ENCODE assay signal across 9 cellular contexts in the genomic region with DNA sequence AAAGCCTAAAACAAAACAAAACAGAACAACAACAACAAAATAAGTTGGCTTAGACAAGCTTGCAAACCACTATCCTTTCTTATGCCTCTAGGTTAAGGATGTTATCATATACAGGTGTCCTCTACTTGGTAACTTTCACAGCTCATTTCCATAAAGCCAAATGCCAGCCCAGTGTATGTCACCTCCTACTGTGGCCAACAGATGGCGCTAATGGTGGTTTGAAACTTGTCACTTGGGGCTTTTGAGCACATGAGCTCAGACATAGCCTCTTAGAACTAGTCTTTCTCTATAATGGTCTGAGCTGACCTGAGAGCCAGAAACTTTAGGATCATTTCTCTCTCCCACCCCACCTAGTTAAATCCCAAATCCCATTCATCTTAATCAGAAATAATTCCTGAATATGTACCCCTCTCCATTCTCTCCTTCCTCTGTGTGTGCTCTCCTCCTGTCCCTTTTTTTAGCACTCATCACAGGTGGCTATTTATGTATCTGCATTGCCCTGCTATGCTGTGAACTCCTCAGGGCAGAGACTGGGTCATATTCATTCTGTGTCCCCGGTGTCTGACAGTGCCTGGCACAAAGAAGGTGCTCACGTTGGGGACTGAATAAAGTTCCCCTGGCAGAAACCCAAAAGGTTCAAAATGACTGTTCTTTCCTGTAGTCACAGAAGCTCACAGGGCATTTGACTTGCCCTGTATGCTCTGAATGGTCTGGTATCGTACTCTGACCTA.
A peak's percentile ranks its signal among the peaks of the same experiment; 100 is the strongest.
DNase-seq lines count a peak whose midpoint lies in the region; FAIRE-seq and TF ChIP-seq lines count a peak whose summit lies in the region.
"Had no signal": no experiment of that assay in that cellular context is flagged by ENCODE, and none has a peak within 500 bp of the region (broad histone marks: within the 10 kb centered on the region; RNA-seq: fewer than 3 reads in every experiment).

No MANE protein-coding gene starts in this region.

- H2BK5ac ChIP-seq in H9 (ENCODE audit: insufficient read length, low read length): no peak overlapping the region

- no peak overlapping the region for H4K5ac ChIP-seq in H9 (ENCODE audit: insufficient read length, low read depth, low read length)

- H3K56ac ChIP-seq in H9 (ENCODE audit: insufficient read length, low read depth, low read length): no peak overlapping the region

- H3K27me3 Mint-ChIP-seq in H9 (ENCODE audit: low read depth): no peaks in the 10 kb centered on the region

- no peak overlapping the region for H2BK15ac ChIP-seq in H9 (ENCODE audit: low read depth, low read length)

- H3K4ac ChIP-seq in H9 (ENCODE audit: low read depth, low read length): no peak overlapping the region

- H2AK5ac ChIP-seq in H9 (ENCODE audit: insufficient read length, low read length): no peak overlapping the region

- peaks cover 20 to 21% of the 10 kb centered on the region in 2 experiments for H3K4me1 Mint-ChIP-seq in H9

- H3K36me3 Mint-ChIP-seq in H9 (ENCODE audit: insufficient read depth in 1 of 3, low read depth in 3 of 3): no peaks in the 10 kb centered on the region

- H3K23ac ChIP-seq in H9 (ENCODE audit: insufficient read length, low read depth, low read length): no peak overlapping the region

- no peak overlapping the region for H3K27ac ChIP-seq in H9 (ENCODE audit: insufficient read length, low read depth, low read length)
- no peak overlapping the region for H3K27ac ChIP-seq in SJCRH30
- H3K27ac ChIP-seq in hepatocyte: no peak overlapping the region
- H3K27ac ChIP-seq in small intestine (ENCODE audit: low read depth in 1 of 2, low read length in 1 of 2): no peak overlapping the region
- H3K27ac ChIP-seq: BLaER1 treated with 17β-estradiol and CSF1 and Interleukin-3, amounts not matched to agents 10 nM and 100 nM had no signal

- H3K23me2 ChIP-seq in H9 (ENCODE audit: insufficient read length, low read depth, low read length, poor library complexity, severe bottlenecking): no peaks in the 10 kb centered on the region

- DNase-seq in NCI-H1436 (lab: John Stamatoyannopoulos, UW) (peak; percentile 35), NCI-H1436 treated with DMSO at 0.1 percent for 48 hours (lab: John Stamatoyannopoulos, UW) (no peak), H9 (peak; percentile 80), Kasumi-1 (lab: John Stamatoyannopoulos, UW) (peak; percentile 69 to 75), SJCRH30 (peak; percentile 59 to 91), amniotic epithelial cell (ENCODE audit: low read depth) (peak; percentile 51), hepatocyte (ENCODE audit: low spot score) (peak; percentile 75), small intestine (peak; percentile 38)

- H2BK120ac ChIP-seq in H9 (ENCODE audit: low read depth, low read length, poor library complexity, severe bottlenecking): no peak overlapping the region

- no peak overlapping the region for H4K8ac ChIP-seq in H9 (replicated peaks; ENCODE audit: insufficient read length, low read depth, low read length)

- no peak overlapping the region for H3K9ac ChIP-seq in H9 (ENCODE audit: extremely low read depth, insufficient read length, low read length)
- H3K9ac ChIP-seq: BLaER1 treated with 17β-estradiol and CSF1 and Interleukin-3, amounts not matched to agents 10 nM and 100 nM had no signal

- H3K4me3 ChIP-seq in SJCRH30: no peak overlapping the region
- H3K4me3 ChIP-seq in hepatocyte: no peak overlapping the region
- H3K4me3 ChIP-seq in small intestine (ENCODE audit: low read depth in 1 of 2, low read length in 2 of 2): no peak overlapping the region
- H3K4me3 ChIP-seq: BLaER1 treated with 17β-estradiol and CSF1 and Interleukin-3, amounts not matched to agents 10 nM and 100 nM had no signal

- no peaks in the 10 kb centered on the region for H3K79me2 ChIP-seq in H9 (ENCODE audit: insufficient read depth, low read length)
- no peaks in the 10 kb centered on the region for H3K79me2 ChIP-seq in hepatocyte

- H3T11ph ChIP-seq in H9 (ENCODE audit: low read length): no peak overlapping the region

- H3K9me3 ChIP-seq in H9 (ENCODE audit: control insufficient read depth, low read depth, low read length): no peaks in the 10 kb centered on the region
- no peaks in the 10 kb centered on the region for H3K9me3 ChIP-seq in SJCRH30 (replicated peaks)
- H3K9me3 ChIP-seq in hepatocyte (ENCODE audit: low read depth): no peaks in the 10 kb centered on the region
- no peaks in the 10 kb centered on the region for H3K9me3 ChIP-seq in small intestine (ENCODE audit: control insufficient read depth, low read depth)
- H3K9me3 ChIP-seq: BLaER1 treated with 17β-estradiol and CSF1 and Interleukin-3, amounts not matched to agents 10 nM and 100 nM had no signal

- TF ChIP-seq CTCF in H9 (conservative IDR thresholded peaks at IDR 0.05) (peak; percentile 90), hepatocyte (IDR thresholded peaks at IDR 0.05; ENCODE audit: poor library complexity) (peak; percentile 75)

- no peaks in the 10 kb centered on the region for H3K9me3 Mint-ChIP-seq in H9

- H3K4me1 ChIP-seq in H9 (ENCODE audit: insufficient read depth, low read length) (no peaks in the 10 kb centered on the region), SJCRH30 (no peaks in the 10 kb centered on the region; the same call in 1 of the 2 replicates), hepatocyte (ENCODE audit: insufficient read depth) (no peaks in the 10 kb centered on the region), small intestine (ENCODE audit: control insufficient read depth in 2 of 2, insufficient read depth in 1 of 2, low read depth in 1 of 2, low read length in 1 of 2) (no peaks in the 10 kb centered on the region)
- H3K4me1 ChIP-seq: BLaER1 treated with 17β-estradiol and CSF1 and Interleukin-3, amounts not matched to agents 10 nM and 100 nM had no signal

- H3K79me1 ChIP-seq in H9 (ENCODE audit: insufficient read depth, low read depth, low read length, poor library complexity, severe bottlenecking): no peaks in the 10 kb centered on the region

- no peaks in the 10 kb centered on the region for H4K20me1 ChIP-seq in H9 (ENCODE audit: control insufficient read depth, insufficient read depth, insufficient read length)
- H4K20me1 ChIP-seq in hepatocyte (ENCODE audit: insufficient read depth, poor library complexity, severe bottlenecking): no peaks in the 10 kb centered on the region
- H4K20me1 ChIP-seq: BLaER1 treated with 17β-estradiol and CSF1 and Interleukin-3, amounts not matched to agents 10 nM and 100 nM had no signal

- no peak overlapping the region for H3K14ac ChIP-seq in H9 (ENCODE audit: insufficient read depth, low read length)

- H3K36me3 ChIP-seq in SJCRH30 (no peaks in the 10 kb centered on the region), hepatocyte (replicated peaks; ENCODE audit: insufficient read depth, low read depth) (no peaks in the 10 kb centered on the region), small intestine (ENCODE audit: control insufficient read depth in 2 of 2, insufficient read depth in 2 of 2, low read length in 2 of 2) (no peaks in the 10 kb centered on the region)
- H3K36me3 ChIP-seq: BLaER1 treated with 17β-estradiol and CSF1 and Interleukin-3, amounts not matched to agents 10 nM and 100 nM had no signal

- H3K18ac ChIP-seq in H9 (ENCODE audit: insufficient read length, low read depth, low read length): no peak overlapping the region

- H4K91ac ChIP-seq in H9 (ENCODE audit: insufficient read length, low read depth, low read length): no peak overlapping the region

- no peaks in the 10 kb centered on the region for H3K9me2 ChIP-seq in hepatocyte (replicated peaks; ENCODE audit: insufficient read depth)

- peak overlapping the region in 1 of 3 experiments; percentile 56; a peak in 1 of 7 replicates for H3K27ac Mint-ChIP-seq in H9

- H3K4me2 ChIP-seq in H9 (ENCODE audit: insufficient read depth, insufficient read length, low read length): no peak overlapping the region
- no peak overlapping the region for H3K4me2 ChIP-seq in hepatocyte
- H3K4me2 ChIP-seq: BLaER1 treated with 17β-estradiol and CSF1 and Interleukin-3, amounts not matched to agents 10 nM and 100 nM had no signal

- WGBS in H9 (ENCODE audit: extremely low coverage, insufficient read length, low lambda C conversion rate): no CpG with 5 or more reads among the region's 4 CpGs
- 59% methylated on average over 4 of the region's 4 CpGs for WGBS in hepatocyte (ENCODE audit: low lambda C conversion rate, missing lambda C conversion rate)
- 13 to 34% (median 16%) methylated on average over 4 of the region's 4 CpGs for WGBS in small intestine, 3 donors

- H2BK12ac ChIP-seq in H9 (ENCODE audit: insufficient read length, low read depth, low read length): no peak overlapping the region

- H3K27me3 ChIP-seq in H9 (ENCODE audit: insufficient read depth, low read length) (no peaks in the 10 kb centered on the region), SJCRH30 (no peaks in the 10 kb centered on the region), hepatocyte (no peaks in the 10 kb centered on the region), small intestine (ENCODE audit: control insufficient read depth in 2 of 2, insufficient read depth in 2 of 2, low read length in 2 of 2) (no peaks in the 10 kb centered on the region)
- H3K27me3 ChIP-seq: BLaER1 treated with 17β-estradiol and CSF1 and Interleukin-3, amounts not matched to agents 10 nM and 100 nM had no signal

- no peak for FAIRE-seq in small intestine (lab: Jason Lieb, UNC)

- no peak overlapping the region for H3K4me3 Mint-ChIP-seq in H9

- no peak overlapping the region for H2AFZ ChIP-seq in H9 (ENCODE audit: low read length)
- peak overlapping the region; percentile 17 for H2AFZ ChIP-seq in hepatocyte

- H2BK20ac ChIP-seq in H9 (ENCODE audit: low read depth, low read length, poor library complexity, severe bottlenecking): no peak overlapping the region
